Comparison of ENCODE assay signal across 16 cellular contexts in genomic region chr11:70736461-70736860, GRCh38.
"Had no signal": no experiment of that assay in that cellular context is flagged by ENCODE, and none has a peak within 500 bp of the region (broad histone marks: within the 10 kb centered on the region; RNA-seq: fewer than 3 reads in every experiment).

No MANE protein-coding gene starts in this region.

- H3K36me3 ChIP-seq: left ventricle myocardium inferior, lower lobe of right lung, sigmoid colon, stomach, thyroid gland had no signal

- DNase-seq: cortex of kidney; left ventricle myocardium inferior; lower lobe of right lung; natural killer cell; sigmoid colon; stimulated activated CD4-positive, alpha-beta T cell treated with anti-CD3 and anti-CD28 coated beads, Interleukin-2, amount 100 ng/mL, for 24 hours; stimulated activated CD4-positive, alpha-beta T cell treated with anti-CD3 and anti-CD28 coated beads, Interleukin-4, amount 100 ng/mL, for 24 hours; stimulated activated naive CD4-positive, alpha-beta T cell treated with Interleukin-2 at 50 U/mL for 16 hours; stomach; thyroid gland; trophoblast cell had no signal

- H3K9me3 Mint-ChIP-seq: natural killer cell; stimulated activated effector memory CD8-positive, alpha-beta T cell treated with anti-CD3 and anti-CD28 coated beads, Interleukin-12 subunit alpha, Interleukin-12 subunit beta, amount 100 ng/mL, for 72 hours had no signal

- H3K4me1 ChIP-seq: left ventricle myocardium inferior, lower lobe of right lung, psoas muscle, sigmoid colon, stomach, thyroid gland had no signal

- H3K27ac ChIP-seq: left ventricle myocardium inferior, lower lobe of right lung, psoas muscle, sigmoid colon, stomach, thyroid gland had no signal

- H3K4me3 Mint-ChIP-seq: natural killer cell; stimulated activated effector memory CD8-positive, alpha-beta T cell treated with anti-CD3 and anti-CD28 coated beads, Interleukin-12 subunit alpha, Interleukin-12 subunit beta, amount 100 ng/mL, for 72 hours had no signal

- H3K9me3 ChIP-seq: left ventricle myocardium inferior, lower lobe of right lung, psoas muscle, sigmoid colon, stomach, thyroid gland had no signal

- FAIRE-seq: frontal cortex, keratinocyte had no signal

- H3K36me3 Mint-ChIP-seq: natural killer cell; stimulated activated effector memory CD8-positive, alpha-beta T cell treated with anti-CD3 and anti-CD28 coated beads, Interleukin-12 subunit alpha, Interleukin-12 subunit beta, amount 100 ng/mL, for 72 hours had no signal

- H3K27ac Mint-ChIP-seq: natural killer cell; stimulated activated effector memory CD8-positive, alpha-beta T cell treated with anti-CD3 and anti-CD28 coated beads, Interleukin-12 subunit alpha, Interleukin-12 subunit beta, amount 100 ng/mL, for 72 hours had no signal

- H3K4me1 Mint-ChIP-seq: natural killer cell; stimulated activated effector memory CD8-positive, alpha-beta T cell treated with anti-CD3 and anti-CD28 coated beads, Interleukin-12 subunit alpha, Interleukin-12 subunit beta, amount 100 ng/mL, for 72 hours had no signal

- ATAC-seq: lower lobe of right lung; natural killer cell; psoas muscle; right cardiac atrium; stimulated activated effector memory CD8-positive, alpha-beta T cell treated with anti-CD3 and anti-CD28 coated beads, Interleukin-12 subunit alpha, Interleukin-12 subunit beta, amount 100 ng/mL, for 72 hours had no signal

- H3K27me3 ChIP-seq: sigmoid colon, stomach, thyroid gland had no signal

- H3K4me3 ChIP-seq: left ventricle myocardium inferior, lower lobe of right lung, psoas muscle, sigmoid colon, stomach, thyroid gland had no signal
